ENCODE assay signal across 9 cellular contexts in genomic region chr12:32754101-32754500, GRCh38. TPM values are rescaled to one million over a fixed set of nuclear protein-coding genes. Genes with fewer than 3 reads are reported as not detected.
DNase-seq lines count a peak whose midpoint lies in the region; ATAC-seq and TF ChIP-seq lines count a peak whose summit lies in the region.
"Had no signal": no experiment of that assay in that cellular context is flagged by ENCODE, and none has a peak within 500 bp of the region (broad histone marks: within the 10 kb centered on the region; RNA-seq: fewer than 3 reads in every experiment).

No MANE protein-coding gene starts in this region.

- 66% methylated on average over 2 of the region's 2 CpGs for WGBS in HUES64
- WGBS in mesodermal cell (ENCODE audit: insufficient coverage in 2 of 2), 2 experiments: 80% methylated on average over 1 of the region's 2 CpGs; no CpG with 5 or more reads in 1 of the 2 experiments

- no peak for ATAC-seq in HG02642 (IDR thresholded peaks at IDR 0.05; ENCODE audit: poor library complexity, unreplicated experiment)

- H3K9me3 ChIP-seq in HUES64 (ENCODE audit: insufficient read depth, low read depth, low read length) (no peaks in the 10 kb centered on the region), mesodermal cell (ENCODE audit: control insufficient read depth, low read length) (no peaks in the 10 kb centered on the region)

- POLR2A ChIA-PET in BJ (lab: Charles Lee): no interaction called here

- peaks cover 4% of the 10 kb centered on the region for H3K36me3 ChIP-seq in BJ (ENCODE audit: control insufficient read depth, insufficient read depth, low read length)
- peaks cover 47% of the 10 kb centered on the region for H3K36me3 ChIP-seq in HUES64 (ENCODE audit: insufficient read depth, low read length)
- peaks cover 46% of the 10 kb centered on the region for H3K36me3 ChIP-seq in mesodermal cell (ENCODE audit: control insufficient read depth, insufficient read depth, low read length)

- H3K4me1 ChIP-seq in HUES64 (ENCODE audit: insufficient read depth, low read length) (peaks cover 15% of the 10 kb centered on the region), mesodermal cell (ENCODE audit: control insufficient read depth, insufficient read depth, low read length, poor library complexity, severe bottlenecking) (peaks cover 19% of the 10 kb centered on the region)

- H3K4me3 ChIP-seq in BJ (ENCODE audit: low read depth, low read length): peak overlapping the region; percentile 88
- peak overlapping the region; percentile 86 for H3K4me3 ChIP-seq in HUES64 (ENCODE audit: low read length)
- H3K4me3 ChIP-seq in astrocyte of the spinal cord (ENCODE audit: low read depth, low read length): peak overlapping the region; percentile 100
- peak overlapping the region; percentile 91 for H3K4me3 ChIP-seq in mesodermal cell (ENCODE audit: extremely low read depth, insufficient read depth, low read length, poor library complexity, severe bottlenecking)

- DNase-seq in BJ (ENCODE audit: low read depth) (no peak), astrocyte of the spinal cord (ENCODE audit: low read depth, low spot score) (no peak), DMS53 treated with DMSO at 0.1 percent for 48 hours (lab: John Stamatoyannopoulos, UW; ENCODE audit: unreplicated experiment) (no peak), DMS79 (lab: John Stamatoyannopoulos, UW) (no peak)
- DNase-seq in stimulated activated CD4-positive, alpha-beta T cell treated with anti-CD3 and anti-CD28 coated beads, Interleukin-12 subunit alpha, Interleukin-12 subunit beta, amount 100 ng/mL, for 4 hours: no peak
- DNase-seq: NCI-H1694 had no signal

- peak overlapping the region; percentile 95 for H3K9ac ChIP-seq in HUES64 (ENCODE audit: low read depth, low read length)

- no peak for TF ChIP-seq CTCF in BJ (IDR thresholded peaks at IDR 0.05; ENCODE audit: insufficient read depth, low read depth, low read length)
- no peak for TF ChIP-seq CTCF in astrocyte of the spinal cord (IDR thresholded peaks at IDR 0.05; ENCODE audit: low read depth, low read length)

- in situ Hi-C loops in astrocyte of the spinal cord (cut with HindIII; ENCODE audit: low sequenced_read_pairs): no loop called here

- no peak overlapping the region for H3K27ac ChIP-seq in HUES64 (ENCODE audit: low read depth, low read length)
- H3K27ac ChIP-seq in mesodermal cell (ENCODE audit: low read depth, low read length, severe bottlenecking): peak overlapping the region; percentile 12

- H3K27me3 ChIP-seq in BJ (ENCODE audit: control insufficient read depth, insufficient read depth, low read length): no peaks in the 10 kb centered on the region
- H3K27me3 ChIP-seq in HUES64 (ENCODE audit: insufficient read depth, low read length): no peaks in the 10 kb centered on the region

- CTCF ChIA-PET in BJ (lab: Yijun Ruan, JAX): interaction anchor here (0.7 to 4.8 kb wide), 4 partner anchors 9 to 1267 kb away, joined by 3 to 57 read pairs (median 13); partner anchors contain the start of gene ALG10

RNA-seq across cellular contexts. Expression of gene YARS2, which starts 1.6 kb away (rescaled TPM):
- polyA plus RNA-seq in BJ (2011; rRNA removed): 19.0 TPM in 2 replicates
- 8.1 and 9.4 TPM in 2 replicates for polyA minus RNA-seq in BJ (2011; rRNA and poly(A)+ RNA removed)
- polyA plus RNA-seq in HUES64 (2013, experiment 1 of 2): 34.2 TPM
- polyA plus RNA-seq in HUES64 (2013, experiment 2 of 2): 40.6 TPM
- 44.3 TPM for polyA plus RNA-seq in mesodermal cell (2013, experiment 1 of 2)
- polyA plus RNA-seq in mesodermal cell (2013, experiment 2 of 2): 48.6 TPM
